27 cellular contexts compared by ENCODE assay signal in the genomic region with DNA sequence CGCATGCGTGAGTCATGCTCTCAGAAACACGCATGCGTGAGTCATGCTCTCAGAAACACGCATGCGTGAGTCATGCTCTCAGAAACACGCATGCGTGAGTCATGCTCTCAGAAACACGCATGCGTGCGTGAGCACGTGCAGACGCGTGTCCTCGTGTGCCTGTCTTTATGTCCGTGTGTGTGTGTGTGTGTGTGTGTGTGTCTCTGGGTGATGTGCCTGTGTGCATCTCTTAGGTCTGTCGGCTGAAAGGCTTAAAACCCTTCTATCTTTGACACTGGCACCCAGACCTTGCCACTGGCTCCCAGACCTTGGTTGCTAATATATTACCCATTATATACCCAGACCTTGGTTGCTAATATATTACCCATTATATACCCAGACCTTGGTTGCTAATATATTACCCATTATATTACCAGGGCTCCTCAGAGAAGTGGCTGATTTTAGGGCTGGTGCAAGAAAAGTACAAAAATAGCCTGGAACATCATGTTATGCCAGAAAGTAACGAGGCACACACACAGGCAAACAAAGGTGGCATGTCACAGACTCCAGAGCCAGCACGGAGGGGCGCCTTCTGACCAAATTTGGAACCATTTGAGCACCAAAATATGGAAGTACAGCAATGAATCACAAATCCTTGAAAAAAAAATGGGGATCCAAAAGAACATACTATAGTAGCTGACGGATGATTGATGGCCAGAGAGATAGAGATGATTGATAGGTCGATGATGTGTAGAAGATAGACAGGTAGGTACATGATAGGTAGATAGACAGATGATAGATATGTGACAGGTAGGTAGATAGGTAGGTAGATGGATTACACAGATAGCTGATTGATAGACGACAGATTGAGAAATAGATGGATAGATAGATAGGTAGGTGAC. TPM values are rescaled to one million over a fixed set of nuclear protein-coding genes. Genes with fewer than 3 reads are reported as not detected.
DNase-seq lines count a peak whose midpoint lies in the region; ATAC-seq and TF ChIP-seq lines count a peak whose summit lies in the region.
"Had no signal": no experiment of that assay in that cellular context is flagged by ENCODE, and none has a peak within 500 bp of the region (broad histone marks: within the 10 kb centered on the region; RNA-seq: fewer than 3 reads in every experiment).

No MANE protein-coding gene starts in this region.

- H3K36me3 ChIP-seq in HEK293 (ENCODE audit: control insufficient read depth in 2 of 2, insufficient read depth in 1 of 2, low read length in 2 of 2) = no peaks in the 10 kb centered on the region
- H3K36me3 ChIP-seq: adrenal gland, BLaER1, neutrophil, transverse colon, WERI-Rb-1 had no signal

- H3K9me3 ChIP-seq in HEK293 (ENCODE audit: control insufficient read depth, insufficient read depth, low read depth, low read length) = no peaks in the 10 kb centered on the region
- H3K9me3 ChIP-seq: adrenal gland, neutrophil, transverse colon had no signal

- CTCF ChIA-PET in HEK293 (lab: Yijun Ruan, JAX) = interaction anchor here (0.6 to 2.9 kb wide), 11 partner anchors 10 to 195 kb away, joined by 3 to 20 read pairs (median 5); no protein-coding TSS in a partner anchor

- 0 out of 2 replicates have a peak, but pooled peaks cover 2% of the 10 kb centered on the region for H3K4me1 ChIP-seq in HEK293 (ENCODE audit: control insufficient read depth, insufficient read depth, low read length)
- H3K4me1 ChIP-seq: adrenal gland, transverse colon had no signal

- ATAC-seq in SK-N-SH treated with all-trans-retinoic acid at 6 μM for 48 hours (no peak), omental fat pad (ENCODE audit: low FRiP score) (no peak), GM18861 (IDR thresholded peaks at IDR 0.05; ENCODE audit: unreplicated experiment) (no peak)
- ATAC-seq: activated CD8-positive, alpha-beta T cell treated with anti-CD3 and anti-CD28 coated beads, Interleukin-2, amount 10 ng/mL, durations not matched to agents 7 days and 5 days; activated T-helper 17 cell treated with anti-CD3 and anti-CD28 coated beads, Interleukin-2, amount 50 U/mL, for 72 hours; left colon; sciatic nerve had no signal

- DNase-seq in Caki2 (ENCODE audit: low read depth) (peak; percentile 79), mucosa of gallbladder (ENCODE audit: low spot score) (peak; percentile 27), A172 (ENCODE audit: low spot score) (no peak), T-helper 2 cell (no peak), omental fat pad (ENCODE audit: low spot score) (no peak)
- DNase-seq: activated CD8-positive, alpha-beta T cell treated with anti-CD3 and anti-CD28 coated beads, Interleukin-2, amount 10 ng/mL, durations not matched to agents 7 days and 5 days; activated naive CD4-positive, alpha-beta T cell treated with anti-CD3 and anti-CD28 coated beads, Interleukin-2, amount 10 ng/mL, durations not matched to agents 7 days and 5 days; DMS53; KBM-7; left colon; mesenchymal stem cell; NCI-H1105; NCI-H2029; NCI-H510A treated with DMSO at 0.1 percent for 48 hours; NK-92 treated with Interleukin-12 subunit alpha and Interleukin-12 subunit beta, amount 100 ng/mL, for 24 hours; stimulated activated CD4-positive, alpha-beta T cell treated with anti-CD3 and anti-CD28 coated beads, Interleukin-12 subunit alpha, Interleukin-12 subunit beta, amount 100 ng/mL, for 4 hours; stimulated activated CD4-positive, alpha-beta T cell treated with anti-CD3 and anti-CD28 coated beads, Interleukin-2, amount 100 ng/mL, for 48 hours; transverse colon had no signal

- no peak overlapping the region for H3K27ac ChIP-seq in HEK293 (ENCODE audit: extremely low read depth, low read depth, low read length)
- H3K27ac ChIP-seq: adrenal gland, BLaER1, neutrophil, transverse colon, WERI-Rb-1 had no signal

- no peak for TF ChIP-seq CTCF in HEK293 (tag by site-specific recombination; IDR thresholded peaks at IDR 0.05)
- TF ChIP-seq CTCF in omental fat pad (IDR thresholded peaks at IDR 0.05) = no peak

- no peak overlapping the region for H3K4me3 ChIP-seq in HEK293 (ENCODE audit: low read depth, low read length)
- H3K4me3 ChIP-seq: adrenal gland, BLaER1, transverse colon had no signal

- in situ Hi-C loops in Caki2 (cut with HindIII; ENCODE audit: low pct_unique_long_range_greater_than_20kb, low sequenced_read_pairs) = no loop called here

- POLR2A ChIA-PET in HEK293 (lab: Yijun Ruan, JAX) = interaction anchor here (1.0 kb wide), 1 partner anchor 18 kb away, joined by 3 read pairs; no protein-coding TSS in a partner anchor

TF ChIP-seq in HEK293, 187 proteins besides CTCF, POLR2A, EP300 and RAD21 (continues in another document):
- TF ChIP-seq, protein P1, sequence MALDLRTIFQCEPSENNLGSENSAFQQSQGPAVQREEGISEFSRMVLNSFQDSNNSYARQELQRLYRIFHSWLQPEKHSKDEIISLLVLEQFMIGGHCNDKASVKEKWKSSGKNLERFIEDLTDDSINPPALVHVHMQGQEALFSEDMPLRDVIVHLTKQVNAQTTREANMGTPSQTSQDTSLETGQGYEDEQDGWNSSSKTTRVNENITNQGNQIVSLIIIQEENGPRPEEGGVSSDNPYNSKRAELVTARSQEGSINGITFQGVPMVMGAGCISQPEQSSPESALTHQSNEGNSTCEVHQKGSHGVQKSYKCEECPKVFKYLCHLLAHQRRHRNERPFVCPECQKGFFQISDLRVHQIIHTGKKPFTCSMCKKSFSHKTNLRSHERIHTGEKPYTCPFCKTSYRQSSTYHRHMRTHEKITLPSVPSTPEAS (tag by site-specific recombination; IDR thresholded peaks at IDR 0.05) = peak; percentile 95
- TF ChIP-seq ZNF433 (tag by site-specific recombination; IDR thresholded peaks at IDR 0.05; ENCODE audit: low read depth) (no peak), ZNF366 (tag by site-specific recombination; conservative IDR thresholded peaks at IDR 0.05) (peak; percentile 61), ZFP69B (tag by site-specific recombination; IDR thresholded peaks at IDR 0.05) (peak; percentile 96)
- TF ChIP-seq, protein P2, sequence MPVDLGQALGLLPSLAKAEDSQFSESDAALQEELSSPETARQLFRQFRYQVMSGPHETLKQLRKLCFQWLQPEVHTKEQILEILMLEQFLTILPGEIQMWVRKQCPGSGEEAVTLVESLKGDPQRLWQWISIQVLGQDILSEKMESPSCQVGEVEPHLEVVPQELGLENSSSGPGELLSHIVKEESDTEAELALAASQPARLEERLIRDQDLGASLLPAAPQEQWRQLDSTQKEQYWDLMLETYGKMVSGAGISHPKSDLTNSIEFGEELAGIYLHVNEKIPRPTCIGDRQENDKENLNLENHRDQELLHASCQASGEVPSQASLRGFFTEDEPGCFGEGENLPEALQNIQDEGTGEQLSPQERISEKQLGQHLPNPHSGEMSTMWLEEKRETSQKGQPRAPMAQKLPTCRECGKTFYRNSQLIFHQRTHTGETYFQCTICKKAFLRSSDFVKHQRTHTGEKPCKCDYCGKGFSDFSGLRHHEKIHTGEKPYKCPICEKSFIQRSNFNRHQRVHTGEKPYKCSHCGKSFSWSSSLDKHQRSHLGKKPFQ (tag by site-specific recombination; IDR thresholded peaks at IDR 0.05) = no peak

TF ChIP-seq in SK-N-SH treated with all-trans-retinoic acid at 6 μM for 48 hours, 23 proteins besides CTCF, POLR2A, EP300 and RAD21:
- TF ChIP-seq ZNF70 (CRISPR knock-in tag; IDR thresholded peaks at IDR 0.05) (peak; percentile 45; the same call in 1 of the 2 replicates), TSHZ2 (CRISPR knock-in tag; IDR thresholded peaks at IDR 0.05) (peak; percentile 11; the same call in 1 of the 2 replicates), ESRRG (CRISPR knock-in tag; IDR thresholded peaks at IDR 0.05) (no peak), ZNF8 (CRISPR knock-in tag; IDR thresholded peaks at IDR 0.05) (0 out of 2 replicates have a peak, but pooled peaks have one; percentile 15)

RNA-seq across cellular contexts. Expression of gene ADRA2C, which starts 19.2 kb away (rescaled TPM):
- total RNA-seq in Caki2 (2014; rRNA removed; shearing (Covaris generic); ENCODE audit: low replicate concordance) = 17.6 and 27.3 TPM in 2 replicates
- total RNA-seq in mucosa of gallbladder (6.4 TPM), omental fat pad (10 to 100 TPM in 2 of 4 donors, 1 to 10 TPM in 2; 3.2 to 13.3 (median 10.0) TPM)
- 5.9 TPM in 2 replicates for total RNA-seq in A172 (2014; rRNA removed; shearing (Covaris generic))
- total RNA-seq: activated CD8-positive, alpha-beta T cell treated with anti-CD3 and anti-CD28 coated beads, Interleukin-2, amount 10 ng/mL, durations not matched to agents 7 days and 5 days; activated T-helper 17 cell treated with anti-CD3 and anti-CD28 coated beads, Interleukin-2, amount 50 U/mL, for 72 hours had no signal

Comparison
In these comparisons a context has a peak if more than half of its experiments do, and no peak if none do; other contexts are left out.
1. DNase-seq: peak in Caki2 (single experiment) and mucosa of gallbladder (single experiment); none in A172 (single experiment), T-helper 2 cell (0 of 5) and omental fat pad (single experiment).